8 cellular contexts compared by ENCODE assay signal in genomic region chr17:1203967-1204291, GRCh38. TPM values are rescaled to one million over a fixed set of nuclear protein-coding genes. Genes with fewer than 3 reads are reported as not detected.
DNase-seq lines count a peak whose midpoint lies in the region; ATAC-seq and TF ChIP-seq lines count a peak whose summit lies in the region.

No MANE protein-coding gene starts in this region.

- DNase-seq in BE2C = no peak
- no peak for DNase-seq in SK-N-SH
- no peak for DNase-seq in fibroblast of villous mesenchyme (ENCODE audit: low read depth)
- no peak for DNase-seq in osteocyte (ENCODE audit: extremely low spot score, unreplicated experiment)
- DNase-seq in NAMALWA (ENCODE audit: low spot score) = no peak
- no peak for DNase-seq in activated CD4-positive, alpha-beta T cell treated with anti-CD3 and anti-CD28 coated beads for 4 hours
- DNase-seq in stimulated activated CD4-positive, alpha-beta T cell treated with anti-CD3 and anti-CD28 coated beads, Interleukin-1b, Interleukin-23, amount 100 ng/mL, for 48 hours = no peak

- no peaks in the 10 kb centered on the region for H3K9me2 ChIP-seq in SK-N-SH

- H3K9me3 Mint-ChIP-seq in osteocyte (ENCODE audit: unreplicated experiment) = no peaks in the 10 kb centered on the region

- peak overlapping the region; percentile 71 for H3K9ac ChIP-seq in SK-N-SH

- H3K4me1 ChIP-seq in BE2C = no peaks in the 10 kb centered on the region
- H3K4me1 ChIP-seq in SK-N-SH (ENCODE audit: control insufficient read depth in 1 of 2, insufficient read depth in 2 of 2, low read depth in 1 of 2, low read length in 1 of 2) = no peaks in the 10 kb centered on the region; a peak in 1 of 4 replicates

- H3K27ac ChIP-seq in SK-N-SH (ENCODE audit: low read depth in 2 of 2, low read length in 1 of 2) = no peak overlapping the region

- H3K4me3 ChIP-seq in BE2C (ENCODE audit: low read depth, low read length) (peak overlapping the region; percentile 48), SK-N-SH (ENCODE audit: low read depth in 2 of 2, low read length in 1 of 2) (peak overlapping the region; percentile 52 to 68), fibroblast of villous mesenchyme (ENCODE audit: low read depth, low read length) (peak overlapping the region; percentile 67)

- H3K9me3 ChIP-seq in BE2C (no peaks in the 10 kb centered on the region), SK-N-SH (no peaks in the 10 kb centered on the region)

- no peak for TF ChIP-seq RAD21 in SK-N-SH (IDR thresholded peaks at IDR 0.05; ENCODE audit: low read length)

- POLR2A ChIA-PET in SK-N-SH (lab: Yijun Ruan, JAX) = no interaction called here

- CTCF ChIA-PET in SK-N-SH (lab: Yijun Ruan, JAX) = interaction anchor here (1.0 to 1.1 kb wide), 2 partner anchors 16 to 81 kb away, joined by 4 to 9 read pairs; no protein-coding TSS in a partner anchor

- H2AFZ ChIP-seq in SK-N-SH (ENCODE audit: low read depth) = peak overlapping the region; percentile 99; the same call in 1 of the 2 replicates

- 73% methylated on average over 9 of the region's 19 CpGs for WGBS in SK-N-SH (ENCODE audit: low lambda C conversion rate)

- H3K4me3 Mint-ChIP-seq in osteocyte (ENCODE audit: unreplicated experiment) = peak overlapping the region; percentile 58

- no peaks in the 10 kb centered on the region for H4K20me1 ChIP-seq in SK-N-SH (ENCODE audit: insufficient read depth)

- no peak for ATAC-seq in GM21423 (IDR thresholded peaks at IDR 0.05; ENCODE audit: unreplicated experiment)

- TF ChIP-seq EP300 in SK-N-SH (IDR thresholded peaks at IDR 0.05; ENCODE audit: borderline replicate concordance in 1 of 2, low read depth in 1 of 2, low read length in 1 of 2) = no peak

- peaks cover 8% of the 10 kb centered on the region for H3F3A ChIP-seq in SK-N-SH (replicated peaks; ENCODE audit: insufficient read depth)

- H3K36me3 ChIP-seq in BE2C (no peaks in the 10 kb centered on the region), SK-N-SH (replicated peaks in 1 of 2; ENCODE audit: control insufficient read depth in 1 of 2, insufficient read depth in 2 of 2, low read length in 1 of 2) (no peaks in the 10 kb centered on the region)

- H3K27me3 ChIP-seq in BE2C (peaks cover 10% of the 10 kb centered on the region), SK-N-SH (ENCODE audit: insufficient read depth) (no peaks in the 10 kb centered on the region; the same call in 1 of the 2 replicates)

- peak overlapping the region; percentile 90 for H3K4me2 ChIP-seq in SK-N-SH

- no peak overlapping the region for H3K27ac Mint-ChIP-seq in osteocyte (ENCODE audit: unreplicated experiment)

- H3K79me2 ChIP-seq in SK-N-SH (ENCODE audit: insufficient read depth) = no peaks in the 10 kb centered on the region

- no peaks in the 10 kb centered on the region for H3K36me3 Mint-ChIP-seq in osteocyte (ENCODE audit: unreplicated experiment)

- H3K4me1 Mint-ChIP-seq in osteocyte (ENCODE audit: unreplicated experiment) = no peaks in the 10 kb centered on the region

- TF ChIP-seq CTCF in BE2C (IDR thresholded peaks at IDR 0.05; ENCODE audit: low read depth, low read length) (no peak), SK-N-SH (IDR thresholded peaks at IDR 0.05) (no peak), fibroblast of villous mesenchyme (IDR thresholded peaks at IDR 0.05; ENCODE audit: insufficient read depth, low read depth, low read length) (peak; percentile 1), osteocyte (IDR thresholded peaks at IDR 0.05) (no peak)

- H3K27me3 Mint-ChIP-seq in osteocyte (ENCODE audit: unreplicated experiment) = peaks cover 18% of the 10 kb centered on the region

TF ChIP-seq in SK-N-SH, 30 proteins besides CTCF, POLR2A, EP300 and RAD21:
- TF ChIP-seq FOXJ3 (CRISPR knock-in tag; IDR thresholded peaks at IDR 0.05) = no peak
- TF ChIP-seq RFX5 (IDR thresholded peaks at IDR 0.05; ENCODE audit: low read length) = no peak
- no peak for TF ChIP-seq TEAD4 (IDR thresholded peaks at IDR 0.05; ENCODE audit: borderline replicate concordance, insufficient read depth)
- TF ChIP-seq MAX (IDR thresholded peaks at IDR 0.05; ENCODE audit: low read depth) = no peak
- no peak for TF ChIP-seq YY1 (IDR thresholded peaks at IDR 0.05; ENCODE audit: low read depth)
- TF ChIP-seq, protein P1, sequence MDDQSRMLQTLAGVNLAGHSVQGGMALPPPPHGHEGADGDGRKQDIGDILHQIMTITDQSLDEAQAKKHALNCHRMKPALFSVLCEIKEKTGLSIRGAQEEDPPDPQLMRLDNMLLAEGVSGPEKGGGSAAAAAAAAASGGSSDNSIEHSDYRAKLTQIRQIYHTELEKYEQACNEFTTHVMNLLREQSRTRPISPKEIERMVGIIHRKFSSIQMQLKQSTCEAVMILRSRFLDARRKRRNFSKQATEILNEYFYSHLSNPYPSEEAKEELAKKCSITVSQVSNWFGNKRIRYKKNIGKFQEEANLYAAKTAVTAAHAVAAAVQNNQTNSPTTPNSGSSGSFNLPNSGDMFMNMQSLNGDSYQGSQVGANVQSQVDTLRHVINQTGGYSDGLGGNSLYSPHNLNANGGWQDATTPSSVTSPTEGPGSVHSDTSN (IDR thresholded peaks at IDR 0.05) = no peak
- TF ChIP-seq TAF1 (IDR thresholded peaks at IDR 0.05; ENCODE audit: borderline replicate concordance, low read depth, low read length) = no peak
- TF ChIP-seq SMC3 (IDR thresholded peaks at IDR 0.05; ENCODE audit: low read depth, low read length) = no peak
- no peak for TF ChIP-seq CHD2 (IDR thresholded peaks at IDR 0.05; ENCODE audit: low read length, partially characterized antibody)
- no peak for TF ChIP-seq NRF1 (IDR thresholded peaks at IDR 0.05; ENCODE audit: low read depth, low read length)
- no peak for TF ChIP-seq RXRA (IDR thresholded peaks at IDR 0.05; ENCODE audit: borderline replicate concordance, low read depth)
- TF ChIP-seq, protein P2, sequence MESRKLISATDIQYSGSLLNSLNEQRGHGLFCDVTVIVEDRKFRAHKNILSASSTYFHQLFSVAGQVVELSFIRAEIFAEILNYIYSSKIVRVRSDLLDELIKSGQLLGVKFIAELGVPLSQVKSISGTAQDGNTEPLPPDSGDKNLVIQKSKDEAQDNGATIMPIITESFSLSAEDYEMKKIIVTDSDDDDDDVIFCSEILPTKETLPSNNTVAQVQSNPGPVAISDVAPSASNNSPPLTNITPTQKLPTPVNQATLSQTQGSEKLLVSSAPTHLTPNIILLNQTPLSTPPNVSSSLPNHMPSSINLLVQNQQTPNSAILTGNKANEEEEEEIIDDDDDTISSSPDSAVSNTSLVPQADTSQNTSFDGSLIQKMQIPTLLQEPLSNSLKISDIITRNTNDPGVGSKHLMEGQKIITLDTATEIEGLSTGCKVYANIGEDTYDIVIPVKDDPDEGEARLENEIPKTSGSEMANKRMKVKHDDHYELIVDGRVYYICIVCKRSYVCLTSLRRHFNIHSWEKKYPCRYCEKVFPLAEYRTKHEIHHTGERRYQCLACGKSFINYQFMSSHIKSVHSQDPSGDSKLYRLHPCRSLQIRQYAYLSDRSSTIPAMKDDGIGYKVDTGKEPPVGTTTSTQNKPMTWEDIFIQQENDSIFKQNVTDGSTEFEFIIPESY (IDR thresholded peaks at IDR 0.05; ENCODE audit: borderline replicate concordance, low read depth) = no peak
- TF ChIP-seq, protein P3, sequence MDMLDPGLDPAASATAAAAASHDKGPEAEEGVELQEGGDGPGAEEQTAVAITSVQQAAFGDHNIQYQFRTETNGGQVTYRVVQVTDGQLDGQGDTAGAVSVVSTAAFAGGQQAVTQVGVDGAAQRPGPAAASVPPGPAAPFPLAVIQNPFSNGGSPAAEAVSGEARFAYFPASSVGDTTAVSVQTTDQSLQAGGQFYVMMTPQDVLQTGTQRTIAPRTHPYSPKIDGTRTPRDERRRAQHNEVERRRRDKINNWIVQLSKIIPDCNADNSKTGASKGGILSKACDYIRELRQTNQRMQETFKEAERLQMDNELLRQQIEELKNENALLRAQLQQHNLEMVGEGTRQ (IDR thresholded peaks at IDR 0.05; ENCODE audit: borderline replicate concordance, low read depth, low read length) = no peak

RNA-seq across cellular contexts. Expression of gene ABR, which starts 24.1 kb away (rescaled TPM):
- polyA plus RNA-seq in BE2C (2012; ENCODE audit: insufficient read depth, insufficient read length, low read depth) = 34.7 TPM
- polyA plus RNA-seq in SK-N-SH (2012; rRNA removed) = 86.1 and 117 TPM in 2 replicates
- 49.2 and 63.6 TPM in 2 replicates for polyA plus RNA-seq in SK-N-SH (2012; cell fraction: cytosol; rRNA removed)
- polyA plus RNA-seq in SK-N-SH (2012; cell fraction: nucleus; rRNA removed) = 122 and 173 TPM in 2 replicates
- total RNA-seq in fibroblast of villous mesenchyme (51.8 and 68.0 TPM in 2 replicates), osteocyte (110 and 114 TPM in 2 replicates)
